ENCODE assay signal across 8 cellular contexts in the genomic region with DNA sequence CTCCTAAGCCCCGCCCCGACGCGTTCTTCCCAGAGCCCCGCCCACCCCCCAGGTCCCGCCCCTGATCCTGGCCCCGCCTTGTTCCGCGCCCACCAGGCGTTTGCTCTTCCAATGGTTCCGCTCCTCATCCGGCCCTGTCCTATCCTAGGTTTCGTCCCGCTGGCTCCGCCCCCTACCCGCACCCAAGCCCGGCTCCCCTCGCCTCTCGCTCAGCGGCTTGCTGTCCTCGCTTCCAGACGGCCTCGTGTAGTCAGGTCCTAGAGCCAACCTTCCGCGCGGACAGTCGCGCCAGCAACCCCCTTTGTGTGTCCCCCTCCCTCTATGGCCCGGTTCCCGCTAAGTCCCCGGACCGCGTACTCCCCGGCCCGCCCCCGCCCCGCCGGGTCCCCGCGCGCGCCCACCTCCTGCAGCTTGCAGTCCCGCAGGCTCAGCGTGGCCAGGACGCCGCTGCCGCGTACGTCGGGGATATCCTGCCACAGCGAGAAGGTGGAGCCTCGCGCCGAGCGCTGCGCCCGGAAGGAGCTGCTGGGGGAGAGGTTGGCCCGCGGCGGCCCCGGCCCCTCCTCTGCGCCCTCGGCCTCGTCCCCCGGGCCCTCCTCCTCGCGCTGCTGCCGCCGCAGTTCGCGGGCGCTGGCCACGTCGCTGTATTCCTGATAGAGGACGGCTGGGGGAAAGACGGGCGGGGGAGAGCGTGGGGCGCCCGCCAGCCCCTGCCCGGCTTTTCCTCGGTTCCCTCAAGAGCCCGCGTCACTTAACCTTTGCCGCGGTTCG. TPM values are rescaled to one million over a fixed set of nuclear protein-coding genes. Genes with fewer than 3 reads are reported as not detected.
DNase-seq lines count a peak whose midpoint lies in the region; ATAC-seq and TF ChIP-seq lines count a peak whose summit lies in the region.

No MANE protein-coding gene starts in this region.

- H3K36me3 ChIP-seq in Karpas-422 (ENCODE audit: insufficient read depth, low read length) (no peaks in the 10 kb centered on the region), Peyer's patch (no peaks in the 10 kb centered on the region)

- H3K36me3 Mint-ChIP-seq in natural killer cell treated with Interleukin-12 subunit alpha and Interleukin-12 subunit beta and Interleukin-15 and Interleukin-18, amount 100 ng/mL, for 72 hours, result peaks cover 5% of the 10 kb centered on the region

- H3K9me2 ChIP-seq in Karpas-422 (replicated peaks; ENCODE audit: insufficient read depth, low read length), result no peaks in the 10 kb centered on the region

- no peaks in the 10 kb centered on the region for H3K9me3 Mint-ChIP-seq in natural killer cell treated with Interleukin-12 subunit alpha and Interleukin-12 subunit beta and Interleukin-15 and Interleukin-18, amount 100 ng/mL, for 72 hours

- H3K9ac ChIP-seq in Karpas-422 (ENCODE audit: low read length), result peak overlapping the region; percentile 81

- no peaks in the 10 kb centered on the region for H3K9me3 ChIP-seq in Karpas-422 (ENCODE audit: low read length)
- H3K9me3 ChIP-seq in Peyer's patch, result no peaks in the 10 kb centered on the region

- H3K27me3 ChIP-seq in Karpas-422 (ENCODE audit: low read length) (no peaks in the 10 kb centered on the region), Peyer's patch (no peaks in the 10 kb centered on the region)

- peak; percentile 45 to 91 for TF ChIP-seq POLR2A in Peyer's patch (IDR thresholded peaks at IDR 0.05)

- H2AFZ ChIP-seq in Karpas-422 (ENCODE audit: low read length), result peak overlapping the region; percentile 93

- peak overlapping the region; percentile 90 to 95 for H3K27ac Mint-ChIP-seq in natural killer cell treated with Interleukin-12 subunit alpha and Interleukin-12 subunit beta and Interleukin-15 and Interleukin-18, amount 100 ng/mL, for 72 hours

- TF ChIP-seq CTCF in Peyer's patch (IDR thresholded peaks at IDR 0.05), result no peak

- peak overlapping the region; percentile 83 for H3K4me2 ChIP-seq in Karpas-422 (ENCODE audit: low read depth, low read length, poor library complexity, severe bottlenecking)

- peak overlapping the region; percentile 88 for H3K4me3 Mint-ChIP-seq in natural killer cell treated with Interleukin-12 subunit alpha and Interleukin-12 subunit beta and Interleukin-15 and Interleukin-18, amount 100 ng/mL, for 72 hours

- ATAC-seq in GM21786 (IDR thresholded peaks at IDR 0.05; ENCODE audit: unreplicated experiment), result peak; percentile 73
- ATAC-seq in natural killer cell treated with Interleukin-12 subunit alpha and Interleukin-12 subunit beta and Interleukin-15 and Interleukin-18, amount 100 ng/mL, for 72 hours, result peak; percentile 94 to 95

- H3K27ac ChIP-seq in Karpas-422 (ENCODE audit: low read length) (peak overlapping the region; percentile 53; the same call in 1 of the 2 replicates), Peyer's patch (peak overlapping the region; percentile 88 to 98 (median 92))

- H4K20me1 ChIP-seq in Karpas-422 (ENCODE audit: insufficient read depth, low read depth, low read length), result no peaks in the 10 kb centered on the region

- H3K4me3 ChIP-seq in Karpas-422 (ENCODE audit: low read length) (peak overlapping the region; percentile 72), Peyer's patch (peak overlapping the region; percentile 57 to 64 (median 62))

- H3K79me2 ChIP-seq in Karpas-422 (ENCODE audit: low read length), result no peaks in the 10 kb centered on the region

- H3K4me1 Mint-ChIP-seq in natural killer cell treated with Interleukin-12 subunit alpha and Interleukin-12 subunit beta and Interleukin-15 and Interleukin-18, amount 100 ng/mL, for 72 hours (ENCODE audit: low read depth in 2 of 2), result peaks cover 9 to 18% of the 10 kb centered on the region in 2 donors

- H3K4me1 ChIP-seq in Karpas-422 (ENCODE audit: low read length), result peaks cover 17% of the 10 kb centered on the region
- H3K4me1 ChIP-seq in Peyer's patch, result peaks cover 0 to 11% (median 8%) of the 10 kb centered on the region in 4 donors

- H3K27me3 Mint-ChIP-seq in natural killer cell treated with Interleukin-12 subunit alpha and Interleukin-12 subunit beta and Interleukin-15 and Interleukin-18, amount 100 ng/mL, for 72 hours, result no peaks in the 10 kb centered on the region

- DNase-seq in DMS53 treated with DMSO at 0.1 percent for 48 hours (lab: John Stamatoyannopoulos, UW; ENCODE audit: unreplicated experiment), result peak; percentile 93
- peak; percentile 98 for DNase-seq in Karpas-422
- DNase-seq in Peyer's patch, result peak; percentile 93 to 98 (median 98)
- peak; percentile 83 to 85 for DNase-seq in activated T-helper 1 cell treated with anti-CD3 and anti-CD28 coated beads, Interleukin-2, amount 50 U/mL, for 16 hours (ENCODE audit: low read depth in 1 of 2, low spot score in 1 of 2)
- peak; percentile 97 for DNase-seq in fibroblast of peridontal ligament (ENCODE audit: extremely low read depth)
- peak; percentile 97 for DNase-seq in natural killer cell treated with Interleukin-12 subunit alpha and Interleukin-12 subunit beta and Interleukin-15 and Interleukin-18, amount 100 ng/mL, for 72 hours (ENCODE audit: low spot score)
- DNase-seq in stimulated activated naive CD4-positive, alpha-beta T cell (lab: John Stamatoyannopoulos, UW), result peak; percentile 90 to 98 (median 92)

RNA-seq across cellular contexts. Expression of a gene that starts 5.7 kb away (rescaled TPM):
- 2.2 and 2.5 TPM in 2 replicates for total RNA-seq in Karpas-422 (2014; rRNA removed; shearing (Covaris generic); ENCODE audit: low replicate concordance)
- 10 to 100 TPM in 1 of 4 donors, 1 to 10 TPM in 3; 6.0 to 16.5 (median 7.3) TPM for total RNA-seq in Peyer's patch
- 10 to 100 TPM; 13.0 to 14.0 TPM for total RNA-seq in natural killer cell treated with Interleukin-12 subunit alpha and Interleukin-12 subunit beta and Interleukin-15 and Interleukin-18, amount 100 ng/mL, for 72 hours

RNA-seq across cellular contexts. Expression of a gene that starts 30.3 kb away (rescaled TPM):
- total RNA-seq in Karpas-422 (2014; rRNA removed; shearing (Covaris generic); ENCODE audit: low replicate concordance), result 2.6 and 9.6 TPM in 2 replicates
- total RNA-seq in Peyer's patch, result 1 to 10 TPM in 3 of 4 donors, not detected in 1; 1.2 to 6.6 (median 3.4) TPM
- 1 to 10 TPM; 3.2 to 3.8 TPM for total RNA-seq in natural killer cell treated with Interleukin-12 subunit alpha and Interleukin-12 subunit beta and Interleukin-15 and Interleukin-18, amount 100 ng/mL, for 72 hours

RNA-seq across cellular contexts. Expression of a gene that starts 50.9 kb away (rescaled TPM):
- total RNA-seq in Karpas-422 (2014; rRNA removed; shearing (Covaris generic); ENCODE audit: low replicate concordance), result not detected in 2 replicates
- total RNA-seq in Peyer's patch, result 10 to 100 TPM; 23.5 to 42.6 (median 35.5) TPM
- not detected for total RNA-seq in natural killer cell treated with Interleukin-12 subunit alpha and Interleukin-12 subunit beta and Interleukin-15 and Interleukin-18, amount 100 ng/mL, for 72 hours

Comparison
In these comparisons a context has a peak if more than half of its experiments do, and no peak if none do; other contexts are left out.
1. Peak in every context shown above with its lines: DNase-seq, ATAC-seq, H3K4me3 ChIP-seq and H3K27ac ChIP-seq.
2. RNA of a gene that starts 50.9 kb away (total RNA-seq): 23.5 to 42.6 TPM in Peyer's patch; not detected in Karpas-422 and not detected in natural killer cell treated with Interleukin-12 subunit alpha and Interleukin-12 subunit beta and Interleukin-15 and Interleukin-18, amount 100 ng/mL, for 72 hours; every median in the first group is over 10 times any median in the second.